In genomic region chr11:62881579-62882427, GRCh38 we compare ENCODE assay signal across 8 cellular contexts. TPM values are rescaled to one million over a fixed set of nuclear protein-coding genes. Genes with fewer than 3 reads are reported as not detected.
A peak's percentile ranks its signal among the peaks of the same experiment; 100 is the strongest.
DNase-seq lines count a peak whose midpoint lies in the region; ATAC-seq and TF ChIP-seq lines count a peak whose summit lies in the region.

No MANE protein-coding gene starts in this region.

- peak overlapping the region; percentile 100 for H3K27ac Mint-ChIP-seq in activated T-helper 1 cell treated with anti-CD3 and anti-CD28 coated beads, Interleukin-12 subunit alpha, Interleukin-12 subunit beta, Interleukin-2, Interleukin-4 antibody, amounts not matched to agents 30 ng/mL and 10 ng/mL and 1 ng/mL, durations not matched to agents 14 hours and 24 hours and 36 hours
- peak overlapping the region; percentile 100 for H3K27ac Mint-ChIP-seq in nephron progenitor cell

- DNase-seq in Caki2 (ENCODE audit: low read depth) (peak; percentile 96), HT-29 (ENCODE audit: low spot score) (peak; percentile 98), Panc1 (ENCODE audit: low read depth, low spot score) (peak; percentile 81), fibroblast of lung (ENCODE audit: low read depth in 2 of 2) (peak; percentile 95 to 98), nephron progenitor cell (peak; percentile 80)
- DNase-seq in activated T-helper 1 cell treated with anti-CD3 and anti-CD28 coated beads, Interleukin-12 subunit alpha, Interleukin-12 subunit beta, Interleukin-2, Interleukin-4 antibody, amounts not matched to agents 30 ng/mL and 10 ng/mL and 1 ng/mL, durations not matched to agents 14 hours and 24 hours and 36 hours (ENCODE audit: low spot score) = peak; percentile 92
- DNase-seq in stimulated activated naive CD8-positive, alpha-beta T cell treated with anti-CD3 and anti-CD28 coated beads, Interleukin-15, Interleukin-2, amounts not matched to agents 100 U/mL and 50 U/mL, for 24 hours = peak; percentile 95

- peak overlapping the region; percentile 99 for H3K27ac ChIP-seq in Panc1 (ENCODE audit: low read length)
- peak overlapping the region; percentile 100 for H3K27ac ChIP-seq in fibroblast of lung (ENCODE audit: insufficient read depth, low read length)

- H3K36me3 ChIP-seq in Panc1 (ENCODE audit: control insufficient read depth, insufficient read depth, low read length) (peaks cover 34% of the 10 kb centered on the region), fibroblast of lung (ENCODE audit: control insufficient read depth, insufficient read depth, low read length) (peaks cover 31% of the 10 kb centered on the region)

- peaks cover 1% of the 10 kb centered on the region for H3K27me3 Mint-ChIP-seq in activated T-helper 1 cell treated with anti-CD3 and anti-CD28 coated beads, Interleukin-12 subunit alpha, Interleukin-12 subunit beta, Interleukin-2, Interleukin-4 antibody, amounts not matched to agents 30 ng/mL and 10 ng/mL and 1 ng/mL, durations not matched to agents 14 hours and 24 hours and 36 hours (ENCODE audit: insufficient read depth)
- H3K27me3 Mint-ChIP-seq in nephron progenitor cell (ENCODE audit: low read depth, poor library complexity) = no peaks in the 10 kb centered on the region

- in situ Hi-C loops in Caki2 (cut with HindIII; ENCODE audit: low pct_unique_long_range_greater_than_20kb, low sequenced_read_pairs) = no loop called here
- in situ Hi-C loops in Panc1 (cut with HindIII; ENCODE audit: low pct_unique_long_range_greater_than_20kb, low sequenced_read_pairs) = no loop called here

- TF ChIP-seq CTCF in Panc1 (IDR thresholded peaks at IDR 0.05) (peak; percentile 34), fibroblast of lung (conservative IDR thresholded peaks at IDR 0.05 in 1 of 2, IDR thresholded peaks at IDR 0.05 in 1 of 2; ENCODE audit: low read depth in 1 of 2, low read length in 2 of 2) (no peak), nephron progenitor cell (IDR thresholded peaks at IDR 0.05) (no peak)

- H3K4me3 Mint-ChIP-seq in activated T-helper 1 cell treated with anti-CD3 and anti-CD28 coated beads, Interleukin-12 subunit alpha, Interleukin-12 subunit beta, Interleukin-2, Interleukin-4 antibody, amounts not matched to agents 30 ng/mL and 10 ng/mL and 1 ng/mL, durations not matched to agents 14 hours and 24 hours and 36 hours = peak overlapping the region; percentile 99
- peak overlapping the region; percentile 100 for H3K4me3 Mint-ChIP-seq in nephron progenitor cell

- peak overlapping the region; percentile 100 for H3K9ac ChIP-seq in fibroblast of lung (ENCODE audit: insufficient read depth, low read length)

- H2AFZ ChIP-seq in fibroblast of lung (ENCODE audit: low read length) = no peak overlapping the region

- H3K4me1 Mint-ChIP-seq in activated T-helper 1 cell treated with anti-CD3 and anti-CD28 coated beads, Interleukin-12 subunit alpha, Interleukin-12 subunit beta, Interleukin-2, Interleukin-4 antibody, amounts not matched to agents 30 ng/mL and 10 ng/mL and 1 ng/mL, durations not matched to agents 14 hours and 24 hours and 36 hours (ENCODE audit: low read depth) = peaks cover 52% of the 10 kb centered on the region
- peaks cover 66% of the 10 kb centered on the region for H3K4me1 Mint-ChIP-seq in nephron progenitor cell

- intact Hi-C loops in Panc1 (cut with micrococcal nuclease; ENCODE audit: unreplicated experiment) = no loop called here
- intact Hi-C loops in activated T-helper 1 cell treated with anti-CD3 and anti-CD28 coated beads, Interleukin-12 subunit alpha, Interleukin-12 subunit beta, Interleukin-2, Interleukin-4 antibody, amounts not matched to agents 30 ng/mL and 10 ng/mL and 1 ng/mL, durations not matched to agents 14 hours and 24 hours and 36 hours (cut with micrococcal nuclease) = loop anchor here (1.0 to 5.0 kb wide), 10 partner anchors 26 to 455 kb away; partner anchors contain the start of genes C11orf98, CSKMT, EEF1G and TAF6L

- peak overlapping the region; percentile 99 for H3K4me2 ChIP-seq in fibroblast of lung (ENCODE audit: extremely low read depth, insufficient read depth, low read length)

- H3K4me3 ChIP-seq in Panc1 (ENCODE audit: low read depth in 2 of 2, low read length in 2 of 2) = peak overlapping the region; percentile 76 to 86
- peak overlapping the region; percentile 99 to 100 (median 99) for H3K4me3 ChIP-seq in fibroblast of lung (replicated peaks in 1 of 4; ENCODE audit: control extremely low read depth in 1 of 4, insufficient read depth in 1 of 4, low read depth in 3 of 4, low read length in 4 of 4)

- peaks cover 2% of the 10 kb centered on the region for H4K20me1 ChIP-seq in fibroblast of lung (ENCODE audit: control insufficient read depth, extremely low read depth, insufficient read depth, low read length)

- CTCF ChIA-PET in Panc1 (lab: Charles Lee) = interaction anchor here (0.7 kb wide), 1 partner anchor 263 kb away, joined by 3 read pairs; no protein-coding TSS in a partner anchor

- no TSS peak for BruUV-seq in Panc1 (replicated peaks; lab: Mats Ljungman, UMichigan)

- no peaks in the 10 kb centered on the region for H3K9me3 Mint-ChIP-seq in activated T-helper 1 cell treated with anti-CD3 and anti-CD28 coated beads, Interleukin-12 subunit alpha, Interleukin-12 subunit beta, Interleukin-2, Interleukin-4 antibody, amounts not matched to agents 30 ng/mL and 10 ng/mL and 1 ng/mL, durations not matched to agents 14 hours and 24 hours and 36 hours
- H3K9me3 Mint-ChIP-seq in nephron progenitor cell = no peaks in the 10 kb centered on the region

- POLR2A ChIA-PET in Panc1 (lab: Charles Lee) = interaction anchor here (0.5 to 2.0 kb wide), 5 partner anchors 25 to 365 kb away, joined by 3 to 8 read pairs (median 3); no protein-coding TSS in a partner anchor

- H3K36me3 Mint-ChIP-seq in activated T-helper 1 cell treated with anti-CD3 and anti-CD28 coated beads, Interleukin-12 subunit alpha, Interleukin-12 subunit beta, Interleukin-2, Interleukin-4 antibody, amounts not matched to agents 30 ng/mL and 10 ng/mL and 1 ng/mL, durations not matched to agents 14 hours and 24 hours and 36 hours (ENCODE audit: low read depth) = peaks cover 49% of the 10 kb centered on the region
- peaks cover 67% of the 10 kb centered on the region for H3K36me3 Mint-ChIP-seq in nephron progenitor cell (ENCODE audit: low read depth)

- H3K4me1 ChIP-seq in Panc1 (ENCODE audit: control insufficient read depth, insufficient read depth, low read length) (peaks cover 36% of the 10 kb centered on the region), fibroblast of lung (ENCODE audit: control insufficient read depth, extremely low read depth, insufficient read depth, low read length) (peaks cover 25% of the 10 kb centered on the region)

- no peaks in the 10 kb centered on the region for H3K9me3 ChIP-seq in Panc1 (ENCODE audit: control insufficient read depth, insufficient read depth, low read depth, low read length)
- no peaks in the 10 kb centered on the region for H3K9me3 ChIP-seq in fibroblast of lung (ENCODE audit: control insufficient read depth, insufficient read depth, low read depth, low read length)

- H3K79me2 ChIP-seq in fibroblast of lung (ENCODE audit: control insufficient read depth, insufficient read depth, low read length) = peaks cover 55% of the 10 kb centered on the region

- peak; percentile 40 for ATAC-seq in GM21360 (IDR thresholded peaks at IDR 0.05; ENCODE audit: unreplicated experiment)
- peak; percentile 60; the same call in 1 of the 2 replicates for ATAC-seq in Panc1
- peak; percentile 69 for ATAC-seq in stimulated activated naive CD8-positive, alpha-beta T cell treated with anti-CD3 and anti-CD28 coated beads, Interleukin-15, Interleukin-2, amounts not matched to agents 100 U/mL and 50 U/mL, for 24 hours

- H3K27me3 ChIP-seq in Panc1 (ENCODE audit: control insufficient read depth, insufficient read depth, low read length) (no peaks in the 10 kb centered on the region), fibroblast of lung (ENCODE audit: control insufficient read depth, insufficient read depth, low read length) (no peaks in the 10 kb centered on the region)

RNA-seq across cellular contexts. Expression of gene SLC3A2, which starts 1.1 kb away (rescaled TPM):
- total RNA-seq in Caki2 (2014; rRNA removed; shearing (Covaris generic); ENCODE audit: low replicate concordance) = 623 and 653 TPM in 2 replicates
- 418 and 438 TPM in 2 replicates for total RNA-seq in HT-29 (2014; rRNA removed; shearing (Covaris generic))
- total RNA-seq in Panc1 (2021; ENCODE audit: unreplicated experiment) (184 TPM), fibroblast of lung (344 and 441 TPM in 2 replicates)
- polyA plus RNA-seq in Panc1 (2012; ENCODE audit: insufficient read length) = 426 TPM
- total RNA-seq in activated T-helper 1 cell treated with anti-CD3 and anti-CD28 coated beads, Interleukin-12 subunit alpha, Interleukin-12 subunit beta, Interleukin-2, Interleukin-4 antibody, amounts not matched to agents 30 ng/mL and 10 ng/mL and 1 ng/mL, durations not matched to agents 14 hours and 24 hours and 36 hours = 397 and 399 TPM in 2 replicates
- 91.2 and 132 TPM in 2 replicates for polyA plus RNA-seq in fibroblast of lung
- polyA plus RNA-seq in fibroblast of lung (2012) = 76.2 and 115 TPM in 2 replicates
- polyA minus RNA-seq in fibroblast of lung (ENCODE audit: low replicate concordance) = 118 and 198 TPM in 2 replicates

RNA-seq across cellular contexts. Expression of gene CHRM1, which starts 39.4 kb away (rescaled TPM):
- total RNA-seq in Caki2 (2014; rRNA removed; shearing (Covaris generic); ENCODE audit: low replicate concordance) = not detected in 2 replicates
- 0.18 TPM in 1 of 2 replicates, not detected in the other for total RNA-seq in HT-29 (2014; rRNA removed; shearing (Covaris generic))
- not detected for total RNA-seq in Panc1 (2021; ENCODE audit: unreplicated experiment)
- polyA plus RNA-seq in Panc1 (2012; ENCODE audit: insufficient read length) = not detected
- total RNA-seq in activated T-helper 1 cell treated with anti-CD3 and anti-CD28 coated beads, Interleukin-12 subunit alpha, Interleukin-12 subunit beta, Interleukin-2, Interleukin-4 antibody, amounts not matched to agents 30 ng/mL and 10 ng/mL and 1 ng/mL, durations not matched to agents 14 hours and 24 hours and 36 hours = not detected in 2 replicates
- total RNA-seq in fibroblast of lung = not detected in 2 replicates
- not detected in 2 replicates for polyA plus RNA-seq in fibroblast of lung
- not detected in 2 replicates for polyA plus RNA-seq in fibroblast of lung (2012)
- not detected in 2 replicates for polyA minus RNA-seq in fibroblast of lung (ENCODE audit: low replicate concordance)

RNA-seq across cellular contexts. Expression of gene WDR74, which starts 42.4 kb away (rescaled TPM):
- total RNA-seq in Caki2 (2014; rRNA removed; shearing (Covaris generic); ENCODE audit: low replicate concordance) = 82.0 and 102 TPM in 2 replicates
- total RNA-seq in HT-29 (2014; rRNA removed; shearing (Covaris generic)) = 183 and 191 TPM in 2 replicates
- total RNA-seq in Panc1 (2021; ENCODE audit: unreplicated experiment) (62.9 TPM), fibroblast of lung (85.3 and 86.9 TPM in 2 replicates)
- 70.2 TPM for polyA plus RNA-seq in Panc1 (2012; ENCODE audit: insufficient read length)
- total RNA-seq in activated T-helper 1 cell treated with anti-CD3 and anti-CD28 coated beads, Interleukin-12 subunit alpha, Interleukin-12 subunit beta, Interleukin-2, Interleukin-4 antibody, amounts not matched to agents 30 ng/mL and 10 ng/mL and 1 ng/mL, durations not matched to agents 14 hours and 24 hours and 36 hours = 156 and 161 TPM in 2 replicates
- 14.8 and 24.0 TPM in 2 replicates for polyA plus RNA-seq in fibroblast of lung
- polyA plus RNA-seq in fibroblast of lung (2012) = 22.8 and 36.2 TPM in 2 replicates
- polyA minus RNA-seq in fibroblast of lung (ENCODE audit: low replicate concordance) = 31.6 and 48.3 TPM in 2 replicates

RNA-seq across cellular contexts. Expression of gene TEX54, which starts 49.2 kb away (rescaled TPM):
- total RNA-seq in Caki2 (2014; rRNA removed; shearing (Covaris generic); ENCODE audit: low replicate concordance) = not detected in 2 replicates
- total RNA-seq in HT-29 (2014; rRNA removed; shearing (Covaris generic)) = 0.61 TPM in 1 of 2 replicates, not detected in the other
- total RNA-seq in Panc1 (2021; ENCODE audit: unreplicated experiment) (not detected), fibroblast of lung (not detected in 2 replicates)
- not detected for polyA plus RNA-seq in Panc1 (2012; ENCODE audit: insufficient read length)
- 1.2 and 1.3 TPM in 2 replicates for total RNA-seq in activated T-helper 1 cell treated with anti-CD3 and anti-CD28 coated beads, Interleukin-12 subunit alpha, Interleukin-12 subunit beta, Interleukin-2, Interleukin-4 antibody, amounts not matched to agents 30 ng/mL and 10 ng/mL and 1 ng/mL, durations not matched to agents 14 hours and 24 hours and 36 hours
- not detected in 2 replicates for polyA plus RNA-seq in fibroblast of lung
- polyA plus RNA-seq in fibroblast of lung (2012) = 0.35 TPM in 1 of 2 replicates, not detected in the other
- polyA minus RNA-seq in fibroblast of lung (ENCODE audit: low replicate concordance) = not detected in 2 replicates

RNA-seq across cellular contexts. Expression of gene STX5, which starts 50.0 kb away (rescaled TPM):
- total RNA-seq in Caki2 (2014; rRNA removed; shearing (Covaris generic); ENCODE audit: low replicate concordance) = 29.6 and 39.5 TPM in 2 replicates
- total RNA-seq in HT-29 (2014; rRNA removed; shearing (Covaris generic)) = 64.6 and 80.6 TPM in 2 replicates
- total RNA-seq in Panc1 (2021; ENCODE audit: unreplicated experiment) (31.4 TPM), fibroblast of lung (40.3 and 44.9 TPM in 2 replicates)
- polyA plus RNA-seq in Panc1 (2012; ENCODE audit: insufficient read length) = 41.2 TPM
- 34.2 and 39.9 TPM in 2 replicates for total RNA-seq in activated T-helper 1 cell treated with anti-CD3 and anti-CD28 coated beads, Interleukin-12 subunit alpha, Interleukin-12 subunit beta, Interleukin-2, Interleukin-4 antibody, amounts not matched to agents 30 ng/mL and 10 ng/mL and 1 ng/mL, durations not matched to agents 14 hours and 24 hours and 36 hours
- 48.7 and 48.9 TPM in 2 replicates for polyA plus RNA-seq in fibroblast of lung
- 43.4 and 45.8 TPM in 2 replicates for polyA plus RNA-seq in fibroblast of lung (2012)
- 39.7 and 53.2 TPM in 2 replicates for polyA minus RNA-seq in fibroblast of lung (ENCODE audit: low replicate concordance)

Comparison
In these comparisons a context has a peak if more than half of its experiments do, and no peak if none do; other contexts are left out.
1. Peak in every context shown above with its lines: DNase-seq, ATAC-seq, H3K4me3 ChIP-seq and H3K27ac ChIP-seq.